5 cellular contexts compared by ENCODE assay signal in genomic region chr6:134187154-134187553, GRCh38.
"Had no signal": no experiment of that assay in that cellular context is flagged by ENCODE, and none has a peak within 500 bp of the region (broad histone marks: within the 10 kb centered on the region; RNA-seq: fewer than 3 reads in every experiment).

No MANE protein-coding gene starts in this region.

- DNase-seq: GM23248, GOT3, H7, HCEC 1CT had no signal

- H3K4me3 ChIP-seq: GM23248 had no signal

- FAIRE-seq: HTR-8/SVneo had no signal

- H3K9ac ChIP-seq: GM23248 had no signal

- H3K27ac ChIP-seq: GM23248 had no signal

- H2AFZ ChIP-seq: GM23248 had no signal
